8 cellular contexts compared by ENCODE assay signal in genomic region chr22:23857606-23858483, GRCh38. TPM values are rescaled to one million over a fixed set of nuclear protein-coding genes. Genes with fewer than 3 reads are reported as not detected.
DNase-seq lines count a peak whose midpoint lies in the region; ATAC-seq and TF ChIP-seq lines count a peak whose summit lies in the region.

SLC2A11 (plus strand) TSS chr22:23857875; CDS start chr22:23858000, 125 bp downstream.

- peak in 2 of 3 experiments; percentile 36 to 40 for TF ChIP-seq CTCF in ascending aorta (IDR thresholded peaks at IDR 0.05)
- peak; percentile 31 to 62 (median 45) for TF ChIP-seq CTCF in uterus (IDR thresholded peaks at IDR 0.05)

- ATAC-seq in GM18499 (IDR thresholded peaks at IDR 0.05; ENCODE audit: insufficient read depth, unreplicated experiment) (peak; percentile 76), HG02938 (IDR thresholded peaks at IDR 0.05; ENCODE audit: unreplicated experiment) (peak; percentile 83), right cardiac atrium (peak; percentile 98)

- under 1% methylated on average over 60 of the region's 60 CpGs for WGBS in right cardiac atrium

- H3K27me3 ChIP-seq in ascending aorta (no peaks in the 10 kb centered on the region), right cardiac atrium (ENCODE audit: control insufficient read depth, insufficient read depth) (no peaks in the 10 kb centered on the region), uterus (no peaks in the 10 kb centered on the region)

- H3K4me3 ChIP-seq in ascending aorta, result peak within 1 kb of the TSS; percentile 47 to 70
- H3K4me3 ChIP-seq in right cardiac atrium (ENCODE audit: low read length), result peak within 1 kb of the TSS; percentile 64
- H3K4me3 ChIP-seq in uterus, result peak within 1 kb of the TSS; percentile 48 to 58

- peak; percentile 36 to 80 for TF ChIP-seq POLR2A in uterus (IDR thresholded peaks at IDR 0.05)

- no peaks in the 10 kb centered on the region for H3K36me3 ChIP-seq in ascending aorta
- H3K36me3 ChIP-seq in uterus, result no peaks in the 10 kb centered on the region

- intact Hi-C loops in ascending aorta (cut with DNase I), result loop anchor here (5.0 kb wide), 1 partner anchor 34 kb away; the partner anchor contains the start of gene MIF
- intact Hi-C loops in right cardiac atrium (cut with DNase I), result no loop called here
- intact Hi-C loops in uterus (cut with DNase I; ENCODE audit: low total_unique reads), result no loop called here

- H3K9me3 ChIP-seq in ascending aorta, result no peaks in the 10 kb centered on the region
- H3K9me3 ChIP-seq in right cardiac atrium (ENCODE audit: control insufficient read depth, low read length), result no peaks in the 10 kb centered on the region
- no peaks in the 10 kb centered on the region for H3K9me3 ChIP-seq in uterus

- peaks cover 0 to 6% of the 10 kb centered on the region in 2 donors for H3K4me1 ChIP-seq in ascending aorta
- H3K4me1 ChIP-seq in right cardiac atrium (ENCODE audit: control insufficient read depth, insufficient read depth, low read length), result no peaks in the 10 kb centered on the region
- no peaks in the 10 kb centered on the region for H3K4me1 ChIP-seq in uterus

- DNase-seq in NCI-H187 (lab: John Stamatoyannopoulos, UW) (peak; percentile 82 to 87), T-helper 2 cell (peak; percentile 83 to 96 (median 90)), ascending aorta (ENCODE audit: low spot score in 2 of 2) (peak; percentile 78 to 98), right cardiac atrium (peak; percentile 99), pulmonary artery endothelial cell (ENCODE audit: low read depth, low spot score) (peak; percentile 88), uterus (peak; percentile 96 to 97)

- H3K27ac ChIP-seq in ascending aorta (peak within 1 kb of the TSS; percentile 74 to 94), right cardiac atrium (ENCODE audit: low read length) (peak within 1 kb of the TSS; percentile 89), uterus (peak within 1 kb of the TSS; percentile 83 to 91)

RNA-seq across cellular contexts. Expression of gene SLC2A11, which starts in this region (rescaled TPM):
- total RNA-seq in ascending aorta, result not detected
- total RNA-seq in right cardiac atrium, result 10 to 100 TPM; 12.0 to 27.2 (median 21.0) TPM
- 23.4 TPM for polyA plus RNA-seq in right cardiac atrium
- total RNA-seq in pulmonary artery endothelial cell, result 5.6 and 8.0 TPM in 2 replicates
- 10 to 100 TPM in 3 of 4 donors, under 1 TPM in 1; under 0.01 to 63.3 (median 15.0) TPM for total RNA-seq in uterus

Comparison
In these comparisons a context has a peak if more than half of its experiments do, and no peak if none do; other contexts are left out.
1. Peak in every context shown above with its lines: DNase-seq, ATAC-seq, H3K4me3 ChIP-seq and H3K27ac ChIP-seq.
2. Peak in DNase-seq, H3K4me3 ChIP-seq and H3K27ac ChIP-seq in ascending aorta; RNA of the gene not detected or under 1 TPM.